In genomic region chr9:91360551-91361293, GRCh38 we compare ENCODE assay signal across 8 cellular contexts. TPM values are rescaled to one million over a fixed set of nuclear protein-coding genes. Genes with fewer than 3 reads are reported as not detected.
DNase-seq lines count a peak whose midpoint lies in the region; ATAC-seq and TF ChIP-seq lines count a peak whose summit lies in the region.

No MANE protein-coding gene starts in this region.

- intact Hi-C loops in dorsolateral prefrontal cortex (cut with DNase I): loop anchor here (2.0 to 5.0 kb wide), 2 partner anchors 64 to 163 kb away; no protein-coding TSS in a partner anchor

- H3K36me3 ChIP-seq in mucosa of stomach (ENCODE audit: control insufficient read depth, insufficient read depth, low read length): no peaks in the 10 kb centered on the region

- peak; percentile 32 for DNase-seq in GM13976 (ENCODE audit: low spot score)
- peak; percentile 62 for DNase-seq in NCI-H69 (lab: John Stamatoyannopoulos, UW)
- DNase-seq in dorsolateral prefrontal cortex: no peak
- no peak for DNase-seq in HCEC 1CT
- DNase-seq in NCI-H526 (lab: John Stamatoyannopoulos, UW): no peak
- no peak for DNase-seq in activated effector memory CD4-positive, alpha-beta T cell treated with Interleukin-2 at 50 U/mL for 16 hours

- peaks cover 18% of the 10 kb centered on the region for H3K4me1 ChIP-seq in mucosa of stomach (ENCODE audit: control insufficient read depth, insufficient read depth, low read length)

- H3K27me3 ChIP-seq in dorsolateral prefrontal cortex: no peaks in the 10 kb centered on the region
- no peaks in the 10 kb centered on the region for H3K27me3 ChIP-seq in mucosa of stomach (ENCODE audit: control insufficient read depth, insufficient read depth, low read length)

- H3K4me3 ChIP-seq in dorsolateral prefrontal cortex (peak overlapping the region; percentile 64 to 100 (median 98)), mucosa of stomach (ENCODE audit: low read length) (peak overlapping the region; percentile 74)

- H3K9ac ChIP-seq in mucosa of stomach (ENCODE audit: low read length): peak overlapping the region; percentile 92

- no peaks in the 10 kb centered on the region for H3K9me3 ChIP-seq in mucosa of stomach (ENCODE audit: control insufficient read depth, low read length)

- no peak for ATAC-seq in GM21528 (IDR thresholded peaks at IDR 0.05; ENCODE audit: low FRiP score, unreplicated experiment)

- in situ Hi-C loops in GM13976 (cut with MboI; ENCODE audit: low sequenced_read_pairs, unreplicated experiment): no loop called here

- TF ChIP-seq CTCF in GM13976 (IDR thresholded peaks at IDR 0.05; ENCODE audit: borderline replicate concordance, control extremely low read depth, extremely low read depth, insufficient read depth, missing control alignments) (no peak), dorsolateral prefrontal cortex (IDR thresholded peaks at IDR 0.05 in 54 of 56, conservative IDR thresholded peaks at IDR 0.05 in 2 of 56; ENCODE audit: low read depth in 1 of 56, partially characterized antibody in 56 of 56) (no peak)

- H3K27ac ChIP-seq in dorsolateral prefrontal cortex: peak overlapping the region in 53 of 59 donors; percentile 7 to 97 (median 91)

RNA-seq across cellular contexts. Expression of gene AUH, which starts 1.0 kb away (rescaled TPM):
- total RNA-seq in dorsolateral prefrontal cortex: 10 to 100 TPM; 21.9 to 46.8 (median 35.4) TPM

Comparison
In these comparisons a context has a peak if more than half of its experiments do, and no peak if none do; other contexts are left out.
1. DNase-seq: peak in GM13976 (single experiment) and NCI-H69 (single experiment); none in dorsolateral prefrontal cortex (0 of 10), HCEC 1CT (single experiment), NCI-H526 (0 of 2) and activated effector memory CD4-positive, alpha-beta T cell treated with Interleukin-2 at 50 U/mL for 16 hours (single experiment).